In the genomic region with DNA sequence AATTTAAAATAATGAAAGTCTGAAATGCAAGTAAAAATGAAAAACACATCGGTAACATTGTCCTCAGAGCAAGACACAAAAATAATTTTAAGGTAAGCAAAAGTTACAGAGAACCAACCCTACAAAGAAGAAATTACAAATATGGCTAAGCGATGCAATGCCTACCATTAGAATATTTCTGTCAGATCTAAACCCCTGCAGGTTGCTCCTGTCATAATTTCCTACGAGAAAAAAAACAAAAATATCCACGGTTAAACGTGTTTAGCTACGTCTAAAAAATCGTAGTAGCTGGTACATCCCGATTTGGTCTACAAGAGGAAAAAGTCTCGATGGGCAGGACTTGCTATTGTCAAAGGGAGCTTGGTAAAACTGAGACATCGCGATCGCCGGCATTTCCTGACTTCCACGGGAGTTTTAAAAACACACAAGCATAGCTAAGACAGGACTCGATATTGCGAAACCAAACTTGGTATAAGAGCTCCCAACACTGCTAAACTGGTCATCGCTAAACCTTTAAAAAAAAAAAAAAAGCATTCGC, we compare ENCODE assay signal across 8 cellular contexts. TPM values are rescaled to one million over a fixed set of nuclear protein-coding genes. Genes with fewer than 3 reads are reported as not detected.
DNase-seq lines count a peak whose midpoint lies in the region; ATAC-seq and TF ChIP-seq lines count a peak whose summit lies in the region.

No MANE protein-coding gene starts in this region.

- H3K9me2 ChIP-seq in DOHH2 (replicated peaks; ENCODE audit: control insufficient read depth, low read length): no peaks in the 10 kb centered on the region

- peak overlapping the region; percentile 94 for H3K4me3 Mint-ChIP-seq in activated naive CD4-positive, alpha-beta T cell treated with anti-CD3 and anti-CD28 coated beads, Interleukin-2, amount 10 ng/mL, durations not matched to agents 7 days and 5 days
- peak overlapping the region; percentile 83 for H3K4me3 Mint-ChIP-seq in glutamatergic neuron (ENCODE audit: unreplicated experiment)

- peaks cover 38% of the 10 kb centered on the region for H3K4me1 Mint-ChIP-seq in activated naive CD4-positive, alpha-beta T cell treated with anti-CD3 and anti-CD28 coated beads, Interleukin-2, amount 10 ng/mL, durations not matched to agents 7 days and 5 days
- H3K4me1 Mint-ChIP-seq in glutamatergic neuron (ENCODE audit: low read depth, unreplicated experiment): peaks cover 8% of the 10 kb centered on the region

- peak overlapping the region; percentile 99 for H3K27ac Mint-ChIP-seq in activated naive CD4-positive, alpha-beta T cell treated with anti-CD3 and anti-CD28 coated beads, Interleukin-2, amount 10 ng/mL, durations not matched to agents 7 days and 5 days
- no peak overlapping the region for H3K27ac Mint-ChIP-seq in glutamatergic neuron (ENCODE audit: unreplicated experiment)

- H3K27me3 Mint-ChIP-seq in activated naive CD4-positive, alpha-beta T cell treated with anti-CD3 and anti-CD28 coated beads, Interleukin-2, amount 10 ng/mL, durations not matched to agents 7 days and 5 days: peaks cover 4% of the 10 kb centered on the region
- H3K27me3 Mint-ChIP-seq in glutamatergic neuron (ENCODE audit: unreplicated experiment): peaks cover 44% of the 10 kb centered on the region

- no peaks in the 10 kb centered on the region; the same call in 1 of the 2 replicates for H3K36me3 ChIP-seq in DOHH2 (ENCODE audit: control insufficient read depth, low read length)

- H3K4me3 ChIP-seq in DOHH2 (ENCODE audit: low read length): peak overlapping the region; percentile 93

- H3K9me3 ChIP-seq in DOHH2 (ENCODE audit: control insufficient read depth, insufficient read depth, low read length): no peaks in the 10 kb centered on the region

- peak overlapping the region; percentile 96 for H3K4me2 ChIP-seq in DOHH2 (ENCODE audit: low read length)

- CTCF ChIA-PET in activated naive CD4-positive, alpha-beta T cell treated with anti-CD3 and anti-CD28 coated beads, Interleukin-2, amount 10 ng/mL, durations not matched to agents 7 days and 5 days (lab: Charles Lee): interaction anchor here (0.8 to 3.9 kb wide), 18 partner anchors 12 to 443 kb away, joined by 3 to 47 read pairs (median 7); partner anchors contain the start of gene TMEM267

- peaks cover 35% of the 10 kb centered on the region for H3K79me2 ChIP-seq in DOHH2 (ENCODE audit: control insufficient read depth, low read length)

- peak; percentile 47 to 75 for DNase-seq in NCI-H2081 (lab: John Stamatoyannopoulos, UW)
- peak; percentile 61 for DNase-seq in activated naive CD4-positive, alpha-beta T cell treated with anti-CD3 and anti-CD28 coated beads, Interleukin-2, amount 10 ng/mL, durations not matched to agents 7 days and 5 days
- DNase-seq in glutamatergic neuron: no peak
- no peak for DNase-seq in sciatic nerve (ENCODE audit: low spot score)
- DNase-seq in GF-D8 (lab: John Stamatoyannopoulos, UW): no peak
- DNase-seq in activated CD8-positive, alpha-beta memory T cell treated with anti-CD3 and anti-CD28 coated beads, Interleukin-2, amount 50 U/mL, for 4 hours: no peak
- DNase-seq in GM19238 (ENCODE audit: insufficient read length, low spot score): no peak

- peak; percentile 12 for ATAC-seq in sciatic nerve

- intact Hi-C loops in sciatic nerve (cut with DNase I): loop anchor here (10.0 kb wide), 1 partner anchor 46 kb away; no protein-coding TSS in a partner anchor

- TF ChIP-seq CTCF in DOHH2 (IDR thresholded peaks at IDR 0.05; ENCODE audit: low read depth, low read length, poor library complexity, severe bottlenecking) (no peak), glutamatergic neuron (IDR thresholded peaks at IDR 0.05; ENCODE audit: partially characterized antibody, unreplicated experiment) (no peak)

- H3K36me3 Mint-ChIP-seq in activated naive CD4-positive, alpha-beta T cell treated with anti-CD3 and anti-CD28 coated beads, Interleukin-2, amount 10 ng/mL, durations not matched to agents 7 days and 5 days: peaks cover 25% of the 10 kb centered on the region
- no peaks in the 10 kb centered on the region for H3K36me3 Mint-ChIP-seq in glutamatergic neuron (ENCODE audit: unreplicated experiment)

- H3F3A ChIP-seq in DOHH2 (ENCODE audit: control insufficient read depth, insufficient read depth): peaks cover 22% of the 10 kb centered on the region

- no peaks in the 10 kb centered on the region for H3K27me3 ChIP-seq in DOHH2 (ENCODE audit: control insufficient read depth, low read length)

- no peaks in the 10 kb centered on the region; the same call in 1 of the 2 replicates for H4K20me1 ChIP-seq in DOHH2 (ENCODE audit: control insufficient read depth, insufficient read depth, low read depth, low read length)

- H3K9me3 Mint-ChIP-seq in activated naive CD4-positive, alpha-beta T cell treated with anti-CD3 and anti-CD28 coated beads, Interleukin-2, amount 10 ng/mL, durations not matched to agents 7 days and 5 days: no peaks in the 10 kb centered on the region
- peaks cover 15% of the 10 kb centered on the region for H3K9me3 Mint-ChIP-seq in glutamatergic neuron (ENCODE audit: unreplicated experiment)

- H3K4me1 ChIP-seq in DOHH2 (ENCODE audit: control insufficient read depth, low read length): peaks cover 49% of the 10 kb centered on the region

- peak overlapping the region; percentile 93 for H3K27ac ChIP-seq in DOHH2 (ENCODE audit: low read depth, low read length)

RNA-seq across cellular contexts. Expression of gene ANXA2R, which starts 1.1 kb away (rescaled TPM):
- total RNA-seq in glutamatergic neuron (ENCODE audit: unreplicated experiment) (1.6 TPM), sciatic nerve (5.7 TPM)

Comparison
In these comparisons a context has a peak if more than half of its experiments do, and no peak if none do; other contexts are left out.
1. DNase-seq: peak in NCI-H2081 (2 of 2) and activated naive CD4-positive, alpha-beta T cell treated with anti-CD3 and anti-CD28 coated beads, Interleukin-2, amount 10 ng/mL, durations not matched to agents 7 days and 5 days (single experiment); none in glutamatergic neuron (single experiment), sciatic nerve (single experiment), GF-D8 (single experiment), activated CD8-positive, alpha-beta memory T cell treated with anti-CD3 and anti-CD28 coated beads, Interleukin-2, amount 50 U/mL, for 4 hours (single experiment) and GM19238 (single experiment).